8 cellular contexts compared by ENCODE assay signal in genomic region chr2:223797811-223798721, GRCh38. TPM values are rescaled to one million over a fixed set of nuclear protein-coding genes. Genes with fewer than 3 reads are reported as not detected.
DNase-seq lines count a peak whose midpoint lies in the region; ATAC-seq and TF ChIP-seq lines count a peak whose summit lies in the region.

No MANE protein-coding gene starts in this region.

- peak; percentile 99 for ATAC-seq in GM18502 (IDR thresholded peaks at IDR 0.05; ENCODE audit: poor library complexity, unreplicated experiment)
- ATAC-seq in HG02759 (IDR thresholded peaks at IDR 0.05; ENCODE audit: unreplicated experiment) = peak; percentile 98
- peak; percentile 39 for ATAC-seq in activated T-helper 17 cell treated with anti-CD3 and anti-CD28 coated beads, Interleukin-2, amount 50 U/mL, for 72 hours (replicated peaks)

- intact Hi-C loops in A673 (cut with micrococcal nuclease; ENCODE audit: unreplicated experiment) = loop anchor here (1.0 to 10.0 kb wide), 7 partner anchors 71 to 1103 kb away; no protein-coding TSS in a partner anchor
- intact Hi-C loops in activated CD4-positive, alpha-beta T cell treated with anti-CD3 and anti-CD28 coated beads, Interleukin-2, amount 10 ng/mL, durations not matched to agents 24 days and 14 days (cut with micrococcal nuclease) = no loop called here

- peaks cover 3% of the 10 kb centered on the region for H3K9me3 ChIP-seq in A673 (ENCODE audit: low read depth, low read length, poor library complexity, severe bottlenecking)

- H3K9me3 Mint-ChIP-seq in activated T-helper 17 cell treated with anti-CD3 and anti-CD28 coated beads, Interleukin-2, amount 50 U/mL, for 72 hours = no peaks in the 10 kb centered on the region
- no peaks in the 10 kb centered on the region for H3K9me3 Mint-ChIP-seq in activated CD4-positive, alpha-beta T cell treated with anti-CD3 and anti-CD28 coated beads, Interleukin-2, amount 10 ng/mL, durations not matched to agents 24 days and 14 days

- POLR2A ChIA-PET in A673 (lab: Charles Lee; ENCODE audit: low non-redundant PET) = interaction anchor here (0.5 kb wide), 1 partner anchor 84 kb away, joined by 3 read pairs; no protein-coding TSS in a partner anchor

- TF ChIP-seq CTCF in A673 (conservative IDR thresholded peaks at IDR 0.05; ENCODE audit: low read depth, low read length) = peak; percentile 85

- DNase-seq in A673 (ENCODE audit: low spot score) (peak; percentile 81), NCI-H1092 (lab: John Stamatoyannopoulos, UW) (peak; percentile 3), hepatic stellate cell (ENCODE audit: low spot score) (peak; percentile 29), superior temporal gyrus (ENCODE audit: extremely low spot score) (peak; percentile 89)
- DNase-seq in activated CD4-positive, alpha-beta T cell treated with anti-CD3 and anti-CD28 coated beads, Interleukin-2, amount 10 ng/mL, durations not matched to agents 24 days and 14 days = no peak

- CTCF ChIA-PET in A673 (lab: Charles Lee) = interaction anchor here (0.7 to 1.5 kb wide), 4 partner anchors 19 to 826 kb away, joined by 3 to 13 read pairs (median 4); no protein-coding TSS in a partner anchor

- H3K27ac ChIP-seq in A673 (ENCODE audit: low read depth, low read length, poor library complexity, severe bottlenecking) = no peak overlapping the region

- H3K4me3 Mint-ChIP-seq in activated T-helper 17 cell treated with anti-CD3 and anti-CD28 coated beads, Interleukin-2, amount 50 U/mL, for 72 hours = no peak overlapping the region
- H3K4me3 Mint-ChIP-seq in activated CD4-positive, alpha-beta T cell treated with anti-CD3 and anti-CD28 coated beads, Interleukin-2, amount 10 ng/mL, durations not matched to agents 24 days and 14 days = no peak overlapping the region

- BruUV-seq in A673 (replicated peaks; lab: Mats Ljungman, UMichigan) = no TSS peak

- H3K27me3 ChIP-seq in A673 (replicated peaks; ENCODE audit: insufficient read depth, low read depth, low read length, poor library complexity) = no peaks in the 10 kb centered on the region

- no peaks in the 10 kb centered on the region for H3K36me3 ChIP-seq in A673 (ENCODE audit: insufficient read depth, low read length, poor library complexity, severe bottlenecking)

- peaks cover 10% of the 10 kb centered on the region for H3K4me1 Mint-ChIP-seq in activated T-helper 17 cell treated with anti-CD3 and anti-CD28 coated beads, Interleukin-2, amount 50 U/mL, for 72 hours
- peaks cover 7% of the 10 kb centered on the region for H3K4me1 Mint-ChIP-seq in activated CD4-positive, alpha-beta T cell treated with anti-CD3 and anti-CD28 coated beads, Interleukin-2, amount 10 ng/mL, durations not matched to agents 24 days and 14 days

- H3K36me3 Mint-ChIP-seq in activated T-helper 17 cell treated with anti-CD3 and anti-CD28 coated beads, Interleukin-2, amount 50 U/mL, for 72 hours (ENCODE audit: low read depth) = no peaks in the 10 kb centered on the region
- H3K36me3 Mint-ChIP-seq in activated CD4-positive, alpha-beta T cell treated with anti-CD3 and anti-CD28 coated beads, Interleukin-2, amount 10 ng/mL, durations not matched to agents 24 days and 14 days (ENCODE audit: low read depth) = no peaks in the 10 kb centered on the region

- H3K4me3 ChIP-seq in A673 (ENCODE audit: low read depth, low read length, poor library complexity, severe bottlenecking) = no peak overlapping the region

- H3K27ac Mint-ChIP-seq in activated T-helper 17 cell treated with anti-CD3 and anti-CD28 coated beads, Interleukin-2, amount 50 U/mL, for 72 hours = no peak overlapping the region
- H3K27ac Mint-ChIP-seq in activated CD4-positive, alpha-beta T cell treated with anti-CD3 and anti-CD28 coated beads, Interleukin-2, amount 10 ng/mL, durations not matched to agents 24 days and 14 days = no peak overlapping the region

- no peaks in the 10 kb centered on the region for H3K27me3 Mint-ChIP-seq in activated T-helper 17 cell treated with anti-CD3 and anti-CD28 coated beads, Interleukin-2, amount 50 U/mL, for 72 hours
- H3K27me3 Mint-ChIP-seq in activated CD4-positive, alpha-beta T cell treated with anti-CD3 and anti-CD28 coated beads, Interleukin-2, amount 10 ng/mL, durations not matched to agents 24 days and 14 days = no peaks in the 10 kb centered on the region

- peaks cover 11% of the 10 kb centered on the region for H3K4me1 ChIP-seq in A673 (ENCODE audit: insufficient read depth, low read length, poor library complexity, severe bottlenecking)

RNA-seq across cellular contexts. Expression of gene AP1S3, which starts 39.3 kb away (rescaled TPM):
- total RNA-seq in A673 (2021) = 19.9 and 23.0 TPM in 2 replicates
- total RNA-seq in activated T-helper 17 cell treated with anti-CD3 and anti-CD28 coated beads, Interleukin-2, amount 50 U/mL, for 72 hours = 1 to 10 TPM; 4.0 to 6.3 TPM
- total RNA-seq in activated CD4-positive, alpha-beta T cell treated with anti-CD3 and anti-CD28 coated beads, Interleukin-2, amount 10 ng/mL, durations not matched to agents 24 days and 14 days = 14.1 and 17.4 TPM in 2 replicates

Comparison
In these comparisons a context has a peak if more than half of its experiments do, and no peak if none do; other contexts are left out.
1. ATAC-seq: peak in every context shown above with its lines; median percentile 99 in GM18502; 98 in HG02759; 39 in activated T-helper 17 cell treated with anti-CD3 and anti-CD28 coated beads, Interleukin-2, amount 50 U/mL, for 72 hours.